ENCODE assay signal across 8 cellular contexts in genomic region chr17:40287494-40288369, GRCh38.
DNase-seq lines count a peak whose midpoint lies in the region; ATAC-seq lines count a peak whose summit lies in the region.

Gene CDC6 (plus strand): TSS chr17:40287879. CDS start chr17:40289421, 1,542 bp downstream.

- H3K4me1 Mint-ChIP-seq in central memory CD8-positive, alpha-beta T cell, result peaks cover 31% of the 10 kb centered on the region

- H3K27ac Mint-ChIP-seq in central memory CD8-positive, alpha-beta T cell (ENCODE audit: low read depth), result peak within 1 kb of the TSS; percentile 93

- peak within 1 kb of the TSS; percentile 94 for H3K4me3 Mint-ChIP-seq in central memory CD8-positive, alpha-beta T cell

- H3K27me3 Mint-ChIP-seq in central memory CD8-positive, alpha-beta T cell, result no peaks in the 10 kb centered on the region

- DNase-seq in AG08396 (ENCODE audit: low spot score) (peak; percentile 93), NCI-H345 treated with DMSO at 0.1 percent for 48 hours (lab: John Stamatoyannopoulos, UW; ENCODE audit: unreplicated experiment) (peak; percentile 99), islet precursor cell (peak; percentile 100)
- DNase-seq in activated CD4-positive, CD25-positive, alpha-beta regulatory T cell (lab: John Stamatoyannopoulos, UW), result peak; percentile 93 to 96 (median 96)
- peak; percentile 92 to 98 for DNase-seq in central memory CD8-positive, alpha-beta T cell (ENCODE audit: low spot score in 2 of 2)
- peak; percentile 97 to 98 (median 98) for DNase-seq in stimulated activated CD4-positive, alpha-beta T cell treated with anti-CD3 and anti-CD28 coated beads, Interleukin-12 subunit alpha, Interleukin-12 subunit beta, amount 100 ng/mL, for 48 hours (ENCODE audit: low read depth in 2 of 3, low spot score in 1 of 3)

- no peaks in the 10 kb centered on the region for H3K9me3 Mint-ChIP-seq in central memory CD8-positive, alpha-beta T cell

- H3K36me3 Mint-ChIP-seq in central memory CD8-positive, alpha-beta T cell (ENCODE audit: insufficient read depth), result peaks cover 13% of the 10 kb centered on the region

- peak; percentile 96 for ATAC-seq in GM19023 (IDR thresholded peaks at IDR 0.05; ENCODE audit: unreplicated experiment)
- peak; percentile 92 for ATAC-seq in HG03280 (IDR thresholded peaks at IDR 0.05; ENCODE audit: unreplicated experiment)
- ATAC-seq in central memory CD8-positive, alpha-beta T cell (replicated peaks; ENCODE audit: extremely low read depth, poor library complexity, severe bottlenecking), result peak; percentile 92

Comparison
In these comparisons a context has a peak if more than half of its experiments do, and no peak if none do; other contexts are left out.
1. Peak in every context shown above with its lines: DNase-seq and ATAC-seq.